ENCODE assay signal across 24 cellular contexts in genomic region chr2:187874786-187875185, GRCh38.
A peak's percentile ranks its signal among the peaks of the same experiment; 100 is the strongest.
DNase-seq lines count a peak whose midpoint lies in the region; ATAC-seq and TF ChIP-seq lines count a peak whose summit lies in the region.
"Had no signal": no experiment of that assay in that cellular context is flagged by ENCODE, and none has a peak within 500 bp of the region (broad histone marks: within the 10 kb centered on the region; RNA-seq: fewer than 3 reads in every experiment).

No MANE protein-coding gene starts in this region.

- no peak overlapping the region for H3K18ac ChIP-seq in mesenchymal stem cell (ENCODE audit: low read depth in 1 of 2, low read length in 2 of 2)

- H3K4me2 ChIP-seq in mesenchymal stem cell (ENCODE audit: low read length, poor library complexity, severe bottlenecking) (no peak overlapping the region), smooth muscle cell (peak overlapping the region; percentile 35)
- H3K4me2 ChIP-seq: BLaER1, KMS-11 had no signal

- H2BK120ac ChIP-seq in mesenchymal stem cell (ENCODE audit: low read depth, low read length), result no peak overlapping the region

- H2AFZ ChIP-seq in mesenchymal stem cell (ENCODE audit: low read depth, low read length) (no peak overlapping the region), smooth muscle cell (ENCODE audit: low read depth) (peak overlapping the region; percentile 44)

- 0% methylated on average over 1 of the region's 2 CpGs for whole genome bisulfite sequencing in mesenchymal stem cell
- 20% methylated on average over 2 of the region's 2 CpGs for WGBS in smooth muscle cell (ENCODE audit: low lambda C conversion rate)

- H4K20me1 ChIP-seq in smooth muscle cell (ENCODE audit: low read depth), result no peaks in the 10 kb centered on the region
- H4K20me1 ChIP-seq: BLaER1 had no signal

- peak; percentile 36 for DNase-seq in LHCN-M2 (ENCODE audit: low read depth)
- DNase-seq in fibroblast of peridontal ligament (ENCODE audit: extremely low read depth), result peak; percentile 22
- peak; percentile 33 for DNase-seq in mesenchymal stem cell
- no peak for DNase-seq in smooth muscle cell (lab: John Stamatoyannopoulos, UW; ENCODE audit: unreplicated experiment)
- DNase-seq in epidermal melanocyte (ENCODE audit: insufficient read length, low spot score), result no peak
- no peak for DNase-seq in HPDE6-E6E7 (ENCODE audit: extremely low spot score)
- DNase-seq: CD4-positive, CD25-positive, alpha-beta regulatory T cell; COR-L47; DMS53; GOT3; HFFc6; NCI-H1048; NCI-H1417; NCI-H1694; NCI-H2029 treated with DMSO at 0.1 percent for 48 hours; NCI-H2227 treated with DMSO at 0.1 percent for 48 hours; NCI-H526 treated with DMSO at 0.1 percent for 48 hours; SHP77 had no signal

- no peak overlapping the region for H2BK5ac ChIP-seq in mesenchymal stem cell (ENCODE audit: low read depth, low read length, poor library complexity, severe bottlenecking)

- no peak overlapping the region for H2BK15ac ChIP-seq in mesenchymal stem cell (ENCODE audit: low read depth, poor library complexity, severe bottlenecking)

- H3K4me1 ChIP-seq in mesenchymal stem cell (ENCODE audit: control insufficient read depth, insufficient read depth, low read depth, low read length) (no peaks in the 10 kb centered on the region), smooth muscle cell (ENCODE audit: low read depth) (peaks cover 5% of the 10 kb centered on the region)
- H3K4me1 ChIP-seq: BLaER1 had no signal

- H3K9ac ChIP-seq in mesenchymal stem cell (ENCODE audit: low read length) (no peak overlapping the region), smooth muscle cell (ENCODE audit: low read depth) (no peak overlapping the region)
- H3K9ac ChIP-seq: BLaER1, KMS-11 had no signal

- H2BK12ac ChIP-seq in mesenchymal stem cell (ENCODE audit: low read length in 2 of 2), result no peak overlapping the region

- H4K8ac ChIP-seq in mesenchymal stem cell (ENCODE audit: low read length), result no peak overlapping the region

- H3K4me3 ChIP-seq in mesenchymal stem cell (ENCODE audit: insufficient read depth in 1 of 2, low read depth in 1 of 2, low read length in 2 of 2) (no peak overlapping the region), smooth muscle cell (no peak overlapping the region)
- H3K4me3 ChIP-seq: BLaER1, HAP-1 had no signal

- no peak overlapping the region for H4K91ac ChIP-seq in mesenchymal stem cell (ENCODE audit: low read length)

- no peaks in the 10 kb centered on the region for H3K36me3 ChIP-seq in mesenchymal stem cell (ENCODE audit: control insufficient read depth in 1 of 2, insufficient read depth in 2 of 2, low read depth in 1 of 2, low read length in 2 of 2)
- no peaks in the 10 kb centered on the region for H3K36me3 ChIP-seq in smooth muscle cell (ENCODE audit: low read depth)
- H3K36me3 ChIP-seq: BLaER1, HAP-1 had no signal

- H3K27me3 ChIP-seq in mesenchymal stem cell (ENCODE audit: control insufficient read depth in 1 of 2, insufficient read depth in 1 of 2, low read length in 2 of 2), result no peaks in the 10 kb centered on the region
- H3K27me3 ChIP-seq in smooth muscle cell (ENCODE audit: low read depth), result no peaks in the 10 kb centered on the region
- H3K27me3 ChIP-seq: BLaER1 had no signal

- no peak overlapping the region for H3K23ac ChIP-seq in mesenchymal stem cell (ENCODE audit: low read length in 2 of 2)

- no peaks in the 10 kb centered on the region for H3K9me3 ChIP-seq in mesenchymal stem cell (ENCODE audit: control insufficient read depth, low read length)
- H3K9me3 ChIP-seq in smooth muscle cell (replicated peaks; ENCODE audit: low read depth), result no peaks in the 10 kb centered on the region
- H3K9me3 ChIP-seq: HAP-1 had no signal

- no peak overlapping the region for H3K14ac ChIP-seq in mesenchymal stem cell (ENCODE audit: low read length in 2 of 2)

- H3K27ac ChIP-seq in mesenchymal stem cell (ENCODE audit: low read length, poor library complexity, severe bottlenecking) (no peak overlapping the region), smooth muscle cell (ENCODE audit: low read depth) (peak overlapping the region; percentile 4)
- H3K27ac ChIP-seq: BLaER1, KMS-11, RWPE1 had no signal

- ATAC-seq in GM19023 (IDR thresholded peaks at IDR 0.05; ENCODE audit: unreplicated experiment), result no peak
- ATAC-seq: Panc1 had no signal

- H2AK5ac ChIP-seq in mesenchymal stem cell (ENCODE audit: low read length, severe bottlenecking), result no peak overlapping the region

- TF ChIP-seq CTCF in smooth muscle cell (IDR thresholded peaks at IDR 0.05; ENCODE audit: borderline replicate concordance, insufficient read depth, poor library complexity, severe bottlenecking), result no peak

- no peaks in the 10 kb centered on the region for H3K79me1 ChIP-seq in mesenchymal stem cell (replicated peaks; ENCODE audit: low read length, poor library complexity, severe bottlenecking)

- H3K79me2 ChIP-seq in smooth muscle cell (ENCODE audit: low read depth), result no peaks in the 10 kb centered on the region

- H3K4ac ChIP-seq in mesenchymal stem cell (ENCODE audit: low read depth in 1 of 2, low read length in 2 of 2), result no peak overlapping the region

- peaks cover 14% of the 10 kb centered on the region for H3F3A ChIP-seq in smooth muscle cell (ENCODE audit: low read depth)

Comparison
In these comparisons a context has a peak if more than half of its experiments do, and no peak if none do; other contexts are left out.
1. DNase-seq: peak in LHCN-M2 (single experiment), fibroblast of peridontal ligament (single experiment) and mesenchymal stem cell (single experiment); none in smooth muscle cell (single experiment), epidermal melanocyte (single experiment) and HPDE6-E6E7 (single experiment).